In genomic region chr10:12720217-12720981, GRCh38 we compare ENCODE assay signal across 9 cellular contexts.
DNase-seq lines count a peak whose midpoint lies in the region; ATAC-seq, FAIRE-seq and TF ChIP-seq lines count a peak whose summit lies in the region.
"Had no signal": no experiment of that assay in that cellular context is flagged by ENCODE, and none has a peak within 500 bp of the region (broad histone marks: within the 10 kb centered on the region; RNA-seq: fewer than 3 reads in every experiment).

No MANE protein-coding gene starts in this region.

- intact Hi-C loops in esophagus squamous epithelium (cut with DNase I) = no loop called here

- H3K79me2 ChIP-seq in osteoblast (ENCODE audit: insufficient read depth, low read length) (no peaks in the 10 kb centered on the region), MM.1S (ENCODE audit: low read length) (no peaks in the 10 kb centered on the region)

- TF ChIP-seq POLR2A in esophagus squamous epithelium (IDR thresholded peaks at IDR 0.05) = no peak

- no peak overlapping the region for H2AFZ ChIP-seq in osteoblast (ENCODE audit: low read length)
- H2AFZ ChIP-seq in MM.1S (ENCODE audit: low read length) = no peak overlapping the region

- no peaks in the 10 kb centered on the region for H3F3A ChIP-seq in MM.1S (ENCODE audit: insufficient read depth, low read length)

- WGBS in esophagus squamous epithelium, 2 donors = 27 to 54% methylated on average over 9 of the region's 9 CpGs

- peak; percentile 99 for FAIRE-seq in RCC 7860 (lab: Jason Lieb, UNC)

- H3K4me3 ChIP-seq in esophagus squamous epithelium (no peak overlapping the region), osteoblast (ENCODE audit: insufficient read depth, low read length) (no peak overlapping the region), MM.1S (ENCODE audit: low read length) (no peak overlapping the region)
- H3K4me3 ChIP-seq: ovary had no signal

- TF ChIP-seq CTCF in esophagus squamous epithelium (IDR thresholded peaks at IDR 0.05) = no peak
- no peak for TF ChIP-seq CTCF in osteoblast (IDR thresholded peaks at IDR 0.05; ENCODE audit: extremely low read depth, low read depth, low read length)
- no peak for TF ChIP-seq CTCF in MM.1S (IDR thresholded peaks at IDR 0.05; ENCODE audit: low read length)

- H3K9ac ChIP-seq in MM.1S (ENCODE audit: low read length) = no peak overlapping the region

- H3K4me2 ChIP-seq in osteoblast (ENCODE audit: insufficient read depth, low read length) = peak overlapping the region; percentile 39
- no peak overlapping the region for H3K4me2 ChIP-seq in MM.1S (ENCODE audit: low read depth, low read length)

- H3K27ac ChIP-seq in esophagus squamous epithelium (peak overlapping the region; percentile 41 to 81 (median 76)), osteoblast (ENCODE audit: low read depth, low read length) (peak overlapping the region; percentile 82), MM.1S (ENCODE audit: low read length) (no peak overlapping the region)
- H3K27ac ChIP-seq: ovary had no signal

- H3K9me3 ChIP-seq in esophagus squamous epithelium = no peaks in the 10 kb centered on the region
- no peaks in the 10 kb centered on the region for H3K9me3 ChIP-seq in osteoblast (ENCODE audit: low read depth, low read length)
- H3K9me3 ChIP-seq in MM.1S (replicated peaks; ENCODE audit: insufficient read depth, low read length) = no peaks in the 10 kb centered on the region
- H3K9me3 ChIP-seq: ovary had no signal

- H4K20me1 ChIP-seq in osteoblast (ENCODE audit: insufficient read depth, low read length) (no peaks in the 10 kb centered on the region), MM.1S (ENCODE audit: insufficient read depth, low read length) (no peaks in the 10 kb centered on the region)

- H3K36me3 ChIP-seq in esophagus squamous epithelium (no peaks in the 10 kb centered on the region), osteoblast (ENCODE audit: insufficient read depth, low read length) (no peaks in the 10 kb centered on the region), MM.1S (replicated peaks; ENCODE audit: insufficient read depth, low read length) (no peaks in the 10 kb centered on the region)
- H3K36me3 ChIP-seq: ovary had no signal

- no peaks in the 10 kb centered on the region for H3K9me2 ChIP-seq in MM.1S (replicated peaks; ENCODE audit: insufficient read depth, low read length)

- H3K27me3 ChIP-seq in esophagus squamous epithelium (no peaks in the 10 kb centered on the region), osteoblast (ENCODE audit: insufficient read depth, low read length) (no peaks in the 10 kb centered on the region), MM.1S (replicated peaks; ENCODE audit: insufficient read depth, low read length) (no peaks in the 10 kb centered on the region)
- H3K27me3 ChIP-seq: ovary had no signal

- H3K4me1 ChIP-seq in esophagus squamous epithelium (peaks cover 19 to 45% (median 27%) of the 10 kb centered on the region in 3 donors), osteoblast (ENCODE audit: insufficient read depth, low read length) (peaks cover 27% of the 10 kb centered on the region), MM.1S (ENCODE audit: low read length) (no peaks in the 10 kb centered on the region)

- DNase-seq in activated CD4-positive, alpha-beta T cell treated with anti-CD3 and anti-CD28 coated beads for 48 hours = peak; percentile 81
- no peak for DNase-seq in activated CD4-positive, alpha-beta T cell treated with anti-CD3 and anti-CD28 coated beads for 4 hours
- DNase-seq in RCC 7860 (ENCODE audit: low spot score) = peak; percentile 99
- DNase-seq in esophagus squamous epithelium (lab: John Stamatoyannopoulos, UW) = no peak
- peak; percentile 89 for DNase-seq in osteoblast (ENCODE audit: insufficient read length, low spot score, missing footprints)
- no peak for DNase-seq in MM.1S
- no peak for DNase-seq in germinal center (ENCODE audit: low spot score)

- ATAC-seq in GM21526 (IDR thresholded peaks at IDR 0.05; ENCODE audit: low FRiP score, unreplicated experiment) = no peak

Comparison
In these comparisons a context has a peak if more than half of its experiments do, and no peak if none do; other contexts are left out.
1. DNase-seq: peak in activated CD4-positive, alpha-beta T cell treated with anti-CD3 and anti-CD28 coated beads for 48 hours (single experiment), RCC 7860 (single experiment) and osteoblast (single experiment); none in activated CD4-positive, alpha-beta T cell treated with anti-CD3 and anti-CD28 coated beads for 4 hours (0 of 2), esophagus squamous epithelium (single experiment), MM.1S (single experiment) and germinal center (single experiment).